ENCODE assay signal across 16 cellular contexts in the genomic region with DNA sequence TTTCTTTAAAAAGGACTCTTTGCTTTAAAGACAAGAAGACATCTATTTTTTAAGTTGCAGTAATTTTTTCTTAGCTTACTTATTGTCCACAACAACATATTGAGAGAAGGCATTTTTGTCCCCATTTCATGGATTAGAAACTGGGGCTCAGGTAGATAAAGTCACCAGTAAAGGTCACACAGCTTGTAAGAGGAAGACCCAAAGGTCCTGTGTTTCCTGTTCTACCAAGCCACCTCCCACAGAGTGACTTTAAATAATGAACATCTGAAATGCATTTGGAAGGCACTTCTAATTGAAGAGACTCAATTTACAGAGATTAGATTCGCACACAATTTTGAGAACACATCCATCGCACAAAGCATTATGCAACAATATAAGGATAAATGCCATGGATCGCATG. TPM values are rescaled to one million over a fixed set of nuclear protein-coding genes. Genes with fewer than 3 reads are reported as not detected.
"Had no signal": no experiment of that assay in that cellular context is flagged by ENCODE, and none has a peak within 500 bp of the region (broad histone marks: within the 10 kb centered on the region; RNA-seq: fewer than 3 reads in every experiment).

No MANE protein-coding gene starts in this region.

- H3K27me3 ChIP-seq: cardiac muscle cell, suprapubic skin had no signal

- H3K27ac Mint-ChIP-seq: activated CD4-positive, alpha-beta memory T cell treated with anti-CD3 and anti-CD28 coated beads for 36 hours had no signal

- DNase-seq: activated CD4-positive, alpha-beta memory T cell treated with anti-CD3 and anti-CD28 coated beads for 36 hours; activated naive CD4-positive, alpha-beta T cell; activated T-cell treated with anti-CD3 and anti-CD28 coated beads, Interleukin-2, amount 50 U/mL, for 48 hours; left colon; midbrain; stimulated activated CD4-positive, alpha-beta T cell treated with anti-CD3 and anti-CD28 coated beads, Interleukin-1b, Interleukin-23, amount 100 ng/mL, for 48 hours; SW 1271; T-helper 9 cell had no signal

- H3K4me3 Mint-ChIP-seq: activated CD4-positive, alpha-beta memory T cell treated with anti-CD3 and anti-CD28 coated beads for 36 hours had no signal

- H3K36me3 Mint-ChIP-seq: activated CD4-positive, alpha-beta memory T cell treated with anti-CD3 and anti-CD28 coated beads for 36 hours had no signal

- H3K36me3 ChIP-seq: cardiac muscle cell, suprapubic skin had no signal

- H3K9me3 Mint-ChIP-seq: activated CD4-positive, alpha-beta memory T cell treated with anti-CD3 and anti-CD28 coated beads for 36 hours had no signal

- H3K9me3 ChIP-seq: suprapubic skin had no signal

- ATAC-seq: activated CD4-positive, CD25-positive, alpha-beta regulatory T cell treated with anti-CD3 and anti-CD28 coated beads, Interleukin-2, amount 50 U/mL, for 24 hours; esophagus mucosa; left colon; sciatic nerve had no signal

- H3K4me3 ChIP-seq: cardiac muscle cell, suprapubic skin had no signal

- H3K27me3 Mint-ChIP-seq: activated CD4-positive, alpha-beta memory T cell treated with anti-CD3 and anti-CD28 coated beads for 36 hours had no signal

RNA-seq across cellular contexts. Expression of a gene that starts 27.4 kb away (rescaled TPM):
- total RNA-seq: cardiac muscle cell, lung microvascular endothelial cell, myocyte, osteocyte had no signal
